ENCODE assay signal across 22 cellular contexts in genomic region chr5:76384189-76384588, GRCh38. TPM values are rescaled to one million over a fixed set of nuclear protein-coding genes. Genes with fewer than 3 reads are reported as not detected.
DNase-seq lines count a peak whose midpoint lies in the region; ATAC-seq and TF ChIP-seq lines count a peak whose summit lies in the region.
"Had no signal": no experiment of that assay in that cellular context is flagged by ENCODE, and none has a peak within 500 bp of the region (broad histone marks: within the 10 kb centered on the region; RNA-seq: fewer than 3 reads in every experiment).

No MANE protein-coding gene starts in this region.

- intact Hi-C loops in Caco-2 (cut with micrococcal nuclease; ENCODE audit: unreplicated experiment), result loop anchor here (2.0 kb wide), 1 partner anchor 19 kb away; the partner anchor contains the start of gene IQGAP2

- no TSS peak for BruUV-seq in Caco-2 (replicated peaks; lab: Mats Ljungman, UMichigan)

- H3K9me3 ChIP-seq in BLaER1, result no peaks in the 10 kb centered on the region
- no peaks in the 10 kb centered on the region for H3K9me3 ChIP-seq in Caco-2
- H3K9me3 ChIP-seq: ovary, Peyer's patch, SJCRH30, vagina had no signal

- H3K9ac ChIP-seq in BLaER1, result no peak overlapping the region

- H3K27me3 Mint-ChIP-seq in Caco-2 (ENCODE audit: insufficient read depth, unreplicated experiment) (no peaks in the 10 kb centered on the region), WTC11 (ENCODE audit: low read depth) (no peaks in the 10 kb centered on the region)

- H3K4me1 ChIP-seq in BLaER1 (peaks cover 20% of the 10 kb centered on the region), Caco-2 (peaks cover 65% of the 10 kb centered on the region)
- H3K4me1 ChIP-seq: SJCRH30 had no signal

- H3K27ac ChIP-seq in BLaER1 (no peak overlapping the region), coronary artery (no peak overlapping the region)
- H3K27ac ChIP-seq: ovary, Peyer's patch, SJCRH30, vagina had no signal

- ATAC-seq in WTC11 (peak; percentile 75), left lobe of liver (peak; percentile 62), HG02763 (IDR thresholded peaks at IDR 0.05; ENCODE audit: unreplicated experiment) (no peak)
- ATAC-seq: sciatic nerve had no signal

- H3K4me3 Mint-ChIP-seq in Caco-2 (ENCODE audit: unreplicated experiment) (no peak overlapping the region), WTC11 (no peak overlapping the region)
- H3K4me3 Mint-ChIP-seq: CD14-positive monocyte had no signal

- H3K9me3 Mint-ChIP-seq in Caco-2 (ENCODE audit: unreplicated experiment), result no peaks in the 10 kb centered on the region
- H3K9me3 Mint-ChIP-seq in WTC11, result no peaks in the 10 kb centered on the region
- H3K9me3 Mint-ChIP-seq: CD14-positive monocyte had no signal

- no peaks in the 10 kb centered on the region for H4K20me1 ChIP-seq in BLaER1

- no peak overlapping the region for H3K4me3 ChIP-seq in BLaER1
- no peak overlapping the region for H3K4me3 ChIP-seq in Caco-2 (ENCODE audit: low read depth, low read length)
- H3K4me3 ChIP-seq in coronary artery, result no peak overlapping the region
- H3K4me3 ChIP-seq: ovary, Peyer's patch, SJCRH30, vagina had no signal

- POLR2A ChIA-PET in Caco-2 (lab: Charles Lee) (no interaction called here), WTC11 (lab: Charles Lee) (no interaction called here), GM10248 (lab: Yijun Ruan, JAX) (no interaction called here)

- DNase-seq in Caco-2 (peak; percentile 20 to 43), WTC11 (ENCODE audit: low spot score) (no peak), left lobe of liver (ENCODE audit: low spot score) (peak; percentile 52), GM19238 (ENCODE audit: insufficient read length, low spot score) (no peak), GM10248 (ENCODE audit: extremely low spot score) (no peak), coronary artery (ENCODE audit: low spot score) (no peak)
- DNase-seq: activated CD8-positive, alpha-beta memory T cell treated with anti-CD3 and anti-CD28 coated beads, Interleukin-2, amount 50 U/mL, for 48 hours; DMS79; mesenchymal stem cell; NCI-H1105; NCI-H2081; NCI-H446 treated with DMSO at 0.1 percent for 48 hours; NK-92 treated with Interleukin-12 subunit alpha and Interleukin-12 subunit beta, amount 100 ng/mL, for 24 hours; ovary; Peyer's patch; SJCRH30; T-helper 1 cell had no signal

- H3K36me3 ChIP-seq in BLaER1 (no peaks in the 10 kb centered on the region), Caco-2 (ENCODE audit: control insufficient read depth, insufficient read depth, low read length) (no peaks in the 10 kb centered on the region)
- H3K36me3 ChIP-seq: ovary, Peyer's patch, SJCRH30, vagina had no signal

- H3K27me3 ChIP-seq in BLaER1 (no peaks in the 10 kb centered on the region), Caco-2 (replicated peaks; ENCODE audit: control insufficient read depth, insufficient read depth, low read length) (no peaks in the 10 kb centered on the region)
- H3K27me3 ChIP-seq: ovary, Peyer's patch, vagina had no signal

- H3K4me1 Mint-ChIP-seq in Caco-2 (ENCODE audit: low read depth, unreplicated experiment) (peaks cover 46% of the 10 kb centered on the region), WTC11 (peaks cover 30% of the 10 kb centered on the region)

- no peaks in the 10 kb centered on the region for H3K36me3 Mint-ChIP-seq in Caco-2 (ENCODE audit: insufficient read depth, unreplicated experiment)
- H3K36me3 Mint-ChIP-seq in WTC11, result no peaks in the 10 kb centered on the region
- H3K36me3 Mint-ChIP-seq: CD14-positive monocyte had no signal

- H3K27ac Mint-ChIP-seq in Caco-2 (ENCODE audit: unreplicated experiment) (no peak overlapping the region), WTC11 (no peak overlapping the region)
- H3K27ac Mint-ChIP-seq: CD14-positive monocyte had no signal

- peak overlapping the region; percentile 24; the same call in 1 of the 2 replicates for H3K4me2 ChIP-seq in BLaER1

- CTCF ChIA-PET in Caco-2 (lab: Charles Lee), result no interaction called here
- CTCF ChIA-PET in WTC11 (lab: Charles Lee), result interaction anchor here (0.6 to 0.8 kb wide), 2 partner anchors 19 to 20 kb away, joined by 3 to 5 read pairs; no protein-coding TSS in a partner anchor
- CTCF ChIA-PET in GM10248 (lab: Yijun Ruan, JAX), result interaction anchor here (1.2 kb wide), 1 partner anchor 13 kb away, joined by 3 read pairs; no protein-coding TSS in a partner anchor

- TF ChIP-seq CTCF in Caco-2 (IDR thresholded peaks at IDR 0.05; ENCODE audit: insufficient read depth in 1 of 2, low read depth in 1 of 2, low read length in 1 of 2, severe bottlenecking in 1 of 2, unreplicated experiment in 1 of 2) (no peak), WTC11 (IDR thresholded peaks at IDR 0.05) (no peak), GM10248 (IDR thresholded peaks at IDR 0.05; ENCODE audit: control extremely low read depth, extremely low read depth, low read depth, missing control alignments) (no peak), coronary artery (IDR thresholded peaks at IDR 0.05) (no peak)

TF ChIP-seq in WTC11, 78 proteins besides CTCF, POLR2A, EP300 and RAD21 (continues in another document):
- no peak for TF ChIP-seq ZMAT4 (CRISPR knock-in tag; IDR thresholded peaks at IDR 0.05)
- no peak for TF ChIP-seq NFYB (CRISPR knock-in tag; conservative IDR thresholded peaks at IDR 0.05; ENCODE audit: low read depth)
- no peak for TF ChIP-seq ZNF281 (CRISPR knock-in tag; IDR thresholded peaks at IDR 0.05)
- no peak for TF ChIP-seq OVOL2 (CRISPR knock-in tag; IDR thresholded peaks at IDR 0.05; ENCODE audit: borderline replicate concordance)
- TF ChIP-seq, protein P1, sequence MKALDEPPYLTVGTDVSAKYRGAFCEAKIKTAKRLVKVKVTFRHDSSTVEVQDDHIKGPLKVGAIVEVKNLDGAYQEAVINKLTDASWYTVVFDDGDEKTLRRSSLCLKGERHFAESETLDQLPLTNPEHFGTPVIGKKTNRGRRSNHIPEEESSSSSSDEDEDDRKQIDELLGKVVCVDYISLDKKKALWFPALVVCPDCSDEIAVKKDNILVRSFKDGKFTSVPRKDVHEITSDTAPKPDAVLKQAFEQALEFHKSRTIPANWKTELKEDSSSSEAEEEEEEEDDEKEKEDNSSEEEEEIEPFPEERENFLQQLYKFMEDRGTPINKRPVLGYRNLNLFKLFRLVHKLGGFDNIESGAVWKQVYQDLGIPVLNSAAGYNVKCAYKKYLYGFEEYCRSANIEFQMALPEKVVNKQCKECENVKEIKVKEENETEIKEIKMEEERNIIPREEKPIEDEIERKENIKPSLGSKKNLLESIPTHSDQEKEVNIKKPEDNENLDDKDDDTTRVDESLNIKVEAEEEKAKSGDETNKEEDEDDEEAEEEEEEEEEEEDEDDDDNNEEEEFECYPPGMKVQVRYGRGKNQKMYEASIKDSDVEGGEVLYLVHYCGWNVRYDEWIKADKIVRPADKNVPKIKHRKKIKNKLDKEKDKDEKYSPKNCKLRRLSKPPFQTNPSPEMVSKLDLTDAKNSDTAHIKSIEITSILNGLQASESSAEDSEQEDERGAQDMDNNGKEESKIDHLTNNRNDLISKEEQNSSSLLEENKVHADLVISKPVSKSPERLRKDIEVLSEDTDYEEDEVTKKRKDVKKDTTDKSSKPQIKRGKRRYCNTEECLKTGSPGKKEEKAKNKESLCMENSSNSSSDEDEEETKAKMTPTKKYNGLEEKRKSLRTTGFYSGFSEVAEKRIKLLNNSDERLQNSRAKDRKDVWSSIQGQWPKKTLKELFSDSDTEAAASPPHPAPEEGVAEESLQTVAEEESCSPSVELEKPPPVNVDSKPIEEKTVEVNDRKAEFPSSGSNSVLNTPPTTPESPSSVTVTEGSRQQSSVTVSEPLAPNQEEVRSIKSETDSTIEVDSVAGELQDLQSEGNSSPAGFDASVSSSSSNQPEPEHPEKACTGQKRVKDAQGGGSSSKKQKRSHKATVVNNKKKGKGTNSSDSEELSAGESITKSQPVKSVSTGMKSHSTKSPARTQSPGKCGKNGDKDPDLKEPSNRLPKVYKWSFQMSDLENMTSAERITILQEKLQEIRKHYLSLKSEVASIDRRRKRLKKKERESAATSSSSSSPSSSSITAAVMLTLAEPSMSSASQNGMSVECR (CRISPR knock-in tag; IDR thresholded peaks at IDR 0.05; ENCODE audit: borderline replicate concordance), result no peak
- no peak for TF ChIP-seq TEAD1 (CRISPR knock-in tag; IDR thresholded peaks at IDR 0.05)
- no peak for TF ChIP-seq TP53 (CRISPR knock-in tag; IDR thresholded peaks at IDR 0.05)
- TF ChIP-seq MYBL2 (CRISPR knock-in tag; IDR thresholded peaks at IDR 0.05), result no peak
- no peak for TF ChIP-seq CBFB (CRISPR knock-in tag; IDR thresholded peaks at IDR 0.05; ENCODE audit: low read depth)
- TF ChIP-seq ZNF423 (CRISPR knock-in tag; IDR thresholded peaks at IDR 0.05), result no peak
- no peak for TF ChIP-seq NR3C1 (CRISPR knock-in tag; conservative IDR thresholded peaks at IDR 0.05; ENCODE audit: low read depth)
- no peak for TF ChIP-seq JAZF1 (CRISPR knock-in tag; IDR thresholded peaks at IDR 0.05)

RNA-seq across cellular contexts. Expression of gene IQGAP2, which starts 18.9 kb away (rescaled TPM):
- total RNA-seq in Caco-2 (2022) (85.6 and 89.4 TPM in 2 replicates), WTC11 (2021) (63.0 to 70.6 TPM (median 64.4 TPM) in 3 replicates), left lobe of liver (110 TPM)

Comparison
In these comparisons a context has a peak if more than half of its experiments do, and no peak if none do; other contexts are left out.
1. DNase-seq: peak in Caco-2 (2 of 2) and left lobe of liver (single experiment); none in WTC11 (single experiment), GM19238 (single experiment), GM10248 (single experiment) and coronary artery (single experiment).